1 cellular context compared by ENCODE assay signal in the genomic region with DNA sequence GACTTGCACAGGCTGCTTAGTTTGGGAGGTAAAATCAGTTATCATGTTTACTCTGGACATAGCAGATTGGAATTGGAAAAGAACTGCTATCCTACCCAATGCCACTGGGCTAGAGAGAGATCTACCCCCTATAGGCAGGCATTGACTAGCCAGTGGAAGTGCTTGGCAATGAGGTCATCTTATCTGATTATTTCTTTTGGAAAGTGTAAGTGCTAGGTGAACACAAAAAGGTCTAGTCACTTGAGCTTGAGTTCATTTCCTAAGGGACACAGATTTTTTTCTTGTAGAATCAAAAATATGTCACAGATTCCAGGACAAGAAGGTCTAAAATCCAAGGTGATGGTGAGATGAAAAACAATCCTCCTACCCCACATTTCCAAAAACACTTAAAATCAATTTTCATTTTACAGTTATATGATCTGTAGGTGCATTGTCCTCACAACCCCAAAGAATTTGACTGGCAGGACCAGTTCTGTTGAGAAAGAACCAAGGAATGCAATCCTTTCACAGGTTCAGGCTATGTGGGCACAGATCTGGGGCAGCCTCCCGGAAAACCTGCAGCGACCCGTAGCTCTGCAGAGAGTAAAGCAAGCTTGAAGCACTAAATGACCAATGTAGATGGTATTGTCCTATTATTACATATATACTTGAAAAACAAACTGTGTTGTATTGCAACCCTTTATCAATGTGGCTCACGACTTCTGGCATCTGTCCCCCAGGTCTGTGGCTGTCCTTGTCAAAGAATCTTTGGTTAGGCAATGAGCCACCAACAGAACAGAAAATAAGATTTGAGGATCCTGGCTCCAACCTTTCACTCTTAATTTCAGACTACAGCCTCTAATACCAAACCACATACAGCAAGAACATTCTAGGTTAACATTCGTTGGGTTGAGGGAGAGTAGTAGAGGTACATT.
TF ChIP-seq lines count a peak whose summit lies in the region.

No MANE protein-coding gene starts in this region.

TF ChIP-seq in GM12878, 131 proteins besides CTCF, POLR2A, EP300 and RAD21:
- TF ChIP-seq ZNF24 (IDR thresholded peaks at IDR 0.05), result no peak
- TF ChIP-seq KDM1A (IDR thresholded peaks at IDR 0.05; ENCODE audit: borderline replicate concordance), result no peak
- TF ChIP-seq NFYA (IDR thresholded peaks at IDR 0.05; ENCODE audit: borderline replicate concordance, low read depth, low read length), result no peak
- TF ChIP-seq BACH1 (IDR thresholded peaks at IDR 0.05; ENCODE audit: borderline replicate concordance), result no peak
- TF ChIP-seq RBBP5 (conservative IDR thresholded peaks at IDR 0.05), result no peak
- no peak for TF ChIP-seq RAD51 (IDR thresholded peaks at IDR 0.05)
- no peak for TF ChIP-seq WRNIP1 (IDR thresholded peaks at IDR 0.05; ENCODE audit: borderline replicate concordance, low read depth, low read length)
- TF ChIP-seq TCF7 (IDR thresholded peaks at IDR 0.05; ENCODE audit: borderline replicate concordance), result no peak
